In the genomic region with DNA sequence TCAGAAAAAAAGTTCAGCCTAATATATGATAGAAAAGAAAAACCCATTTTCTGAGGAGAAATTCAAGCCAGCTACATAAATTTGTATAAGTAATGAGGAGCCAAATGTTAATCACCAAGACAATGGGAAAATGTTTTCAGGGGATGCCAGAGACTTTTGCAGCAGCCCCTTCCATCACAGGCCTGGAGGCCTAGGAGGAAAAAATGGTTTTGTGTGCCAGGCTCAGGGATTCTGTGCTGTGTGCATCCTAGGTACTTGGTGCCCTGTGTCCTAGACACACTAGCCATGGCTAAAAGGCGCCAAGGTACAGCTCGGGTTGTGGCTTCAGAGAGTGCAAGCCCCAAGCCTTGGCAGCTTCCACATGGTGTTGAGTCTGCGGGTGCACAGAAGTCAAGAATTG, we compare ENCODE assay signal across 1 cellular context. TPM values are rescaled to one million over a fixed set of nuclear protein-coding genes. Genes with fewer than 3 reads are reported as not detected.
"Had no signal": no experiment of that assay in that cellular context is flagged by ENCODE, and none has a peak within 500 bp of the region (broad histone marks: within the 10 kb centered on the region; RNA-seq: fewer than 3 reads in every experiment).

No MANE protein-coding gene starts in this region.

RNA-seq across cellular contexts. Expression of gene LEKR1, which starts 53.3 kb away (rescaled TPM):
- total RNA-seq: vagina had no signal
